14 cellular contexts compared by ENCODE assay signal in genomic region chr2:199692489-199692888, GRCh38.
DNase-seq lines count a peak whose midpoint lies in the region; ATAC-seq, FAIRE-seq and TF ChIP-seq lines count a peak whose summit lies in the region.
"Had no signal": no experiment of that assay in that cellular context is flagged by ENCODE, and none has a peak within 500 bp of the region (broad histone marks: within the 10 kb centered on the region; RNA-seq: fewer than 3 reads in every experiment).

No MANE protein-coding gene starts in this region.

- no peaks in the 10 kb centered on the region for H3K36me3 ChIP-seq in right lobe of liver
- H3K36me3 ChIP-seq in suprapubic skin, result no peaks in the 10 kb centered on the region
- no peaks in the 10 kb centered on the region for H3K36me3 ChIP-seq in naive thymus-derived CD4-positive, alpha-beta T cell (ENCODE audit: control insufficient read depth in 2 of 3, insufficient read depth in 3 of 3, low read length in 3 of 3)
- H3K36me3 ChIP-seq: brain microvascular endothelial cell had no signal

- DNase-seq in DMS79 treated with DMSO at 0.1 percent for 48 hours (lab: John Stamatoyannopoulos, UW) (peak; percentile 98), NCI-H1930 (lab: John Stamatoyannopoulos, UW) (peak; percentile 75 to 86), RPMI7951 (ENCODE audit: low read depth) (peak; percentile 16), right lobe of liver (peak; percentile 35 to 56 (median 52)), suprapubic skin (ENCODE audit: low spot score in 2 of 2) (no peak), HTR-8/SVneo (ENCODE audit: insufficient read length, low spot score) (no peak)
- no peak for DNase-seq in naive thymus-derived CD4-positive, alpha-beta T cell
- no peak for DNase-seq in T-helper 2 cell treated with Interferon-gamma antibody and Interleukin-4, amounts not matched to agents 5 μg/mL and 100 μg/mL, for 36 hours (ENCODE audit: low spot score)
- DNase-seq: activated CD4-positive, alpha-beta T cell treated with anti-CD3 and anti-CD28 coated beads for 48 hours; brain microvascular endothelial cell; stimulated activated CD4-positive, alpha-beta T cell treated with anti-CD3 and anti-CD28 coated beads, Interleukin-2, amount 100 ng/mL, for 24 hours had no signal

- intact Hi-C loops in right lobe of liver (cut with DNase I), result no loop called here
- intact Hi-C loops in naive thymus-derived CD4-positive, alpha-beta T cell (cut with micrococcal nuclease), result no loop called here

- CTCF ChIA-PET in naive thymus-derived CD4-positive, alpha-beta T cell (lab: Charles Lee), result no interaction called here

- no peak overlapping the region for H3K27ac Mint-ChIP-seq in naive thymus-derived CD4-positive, alpha-beta T cell
- no peak overlapping the region for H3K27ac Mint-ChIP-seq in T-helper 2 cell treated with Interferon-gamma antibody and Interleukin-4, amounts not matched to agents 5 μg/mL and 100 μg/mL, for 36 hours
- H3K27ac Mint-ChIP-seq: activated T-helper 2 cell treated with anti-CD3 and anti-CD28 coated beads, Interferon-gamma antibody, Interleukin-2, Interleukin-4, amounts not matched to agents 10 μg/mL and 5 μg/mL and 100 μg/mL, durations not matched to agents 14 hours and 24 hours and 36 hours; stimulated activated memory B cell treated with anti-CD40 and anti-IgM and Interleukin-4, amounts not matched to agents 10 μg/mL and 1 μg/mL and 100 μg/mL, for 72 hours had no signal

- H3K4me1 ChIP-seq in right lobe of liver (peaks cover 0 to 6% (median 0%) of the 10 kb centered on the region in 4 donors), suprapubic skin (no peaks in the 10 kb centered on the region)
- H3K4me1 ChIP-seq in naive thymus-derived CD4-positive, alpha-beta T cell (ENCODE audit: control insufficient read depth in 2 of 2, insufficient read depth in 2 of 2, low read length in 2 of 2), result no peaks in the 10 kb centered on the region

- peaks cover 4 to 22% (median 10%) of the 10 kb centered on the region in 5 donors for H3K27me3 Mint-ChIP-seq in naive thymus-derived CD4-positive, alpha-beta T cell
- H3K27me3 Mint-ChIP-seq in T-helper 2 cell treated with Interferon-gamma antibody and Interleukin-4, amounts not matched to agents 5 μg/mL and 100 μg/mL, for 36 hours (ENCODE audit: low read depth), result peaks cover 9% of the 10 kb centered on the region

- WGBS in right lobe of liver (ENCODE audit: insufficient coverage, low coverage, low lambda C conversion rate, missing lambda C conversion rate), result 75% methylated on average over 3 of the region's 3 CpGs
- WGBS in suprapubic skin, result 71% methylated on average over 3 of the region's 3 CpGs

- peak; percentile 22 to 62 (median 48) for ATAC-seq in right lobe of liver
- ATAC-seq in naive thymus-derived CD4-positive, alpha-beta T cell, result no peak
- ATAC-seq: stimulated activated memory B cell treated with anti-CD40 and anti-IgM and Interleukin-4, amounts not matched to agents 10 μg/mL and 1 μg/mL and 100 μg/mL, for 72 hours had no signal

- POLR2A ChIA-PET in naive thymus-derived CD4-positive, alpha-beta T cell (lab: Charles Lee), result no interaction called here

- TF ChIP-seq CTCF in right lobe of liver (IDR thresholded peaks at IDR 0.05) (no peak), suprapubic skin (IDR thresholded peaks at IDR 0.05) (no peak)

- no peak overlapping the region for H3K27ac ChIP-seq in right lobe of liver
- H3K27ac ChIP-seq in suprapubic skin, result no peak overlapping the region
- H3K27ac ChIP-seq in naive thymus-derived CD4-positive, alpha-beta T cell (ENCODE audit: low read depth, low read length), result no peak overlapping the region
- H3K27ac ChIP-seq: brain microvascular endothelial cell, C4-2B had no signal

- no peak for TF ChIP-seq EP300 in suprapubic skin (IDR thresholded peaks at IDR 0.05)

- H3K4me1 Mint-ChIP-seq in naive thymus-derived CD4-positive, alpha-beta T cell, result no peaks in the 10 kb centered on the region
- no peaks in the 10 kb centered on the region for H3K4me1 Mint-ChIP-seq in T-helper 2 cell treated with Interferon-gamma antibody and Interleukin-4, amounts not matched to agents 5 μg/mL and 100 μg/mL, for 36 hours (ENCODE audit: low read depth)
- H3K4me1 Mint-ChIP-seq: stimulated activated memory B cell treated with anti-CD40 and anti-IgM and Interleukin-4, amounts not matched to agents 10 μg/mL and 1 μg/mL and 100 μg/mL, for 72 hours had no signal

- H3K9me3 ChIP-seq in right lobe of liver (no peaks in the 10 kb centered on the region), suprapubic skin (no peaks in the 10 kb centered on the region)
- H3K9me3 ChIP-seq in naive thymus-derived CD4-positive, alpha-beta T cell (ENCODE audit: control insufficient read depth in 2 of 3, low read length in 3 of 3), result no peaks in the 10 kb centered on the region

- no peaks in the 10 kb centered on the region for H3K36me3 Mint-ChIP-seq in naive thymus-derived CD4-positive, alpha-beta T cell
- no peaks in the 10 kb centered on the region for H3K36me3 Mint-ChIP-seq in T-helper 2 cell treated with Interferon-gamma antibody and Interleukin-4, amounts not matched to agents 5 μg/mL and 100 μg/mL, for 36 hours (ENCODE audit: low read depth)
- H3K36me3 Mint-ChIP-seq: stimulated activated memory B cell treated with anti-CD40 and anti-IgM and Interleukin-4, amounts not matched to agents 10 μg/mL and 1 μg/mL and 100 μg/mL, for 72 hours had no signal

- H3K9me3 Mint-ChIP-seq in naive thymus-derived CD4-positive, alpha-beta T cell, result no peaks in the 10 kb centered on the region
- H3K9me3 Mint-ChIP-seq in T-helper 2 cell treated with Interferon-gamma antibody and Interleukin-4, amounts not matched to agents 5 μg/mL and 100 μg/mL, for 36 hours, result no peaks in the 10 kb centered on the region
- H3K9me3 Mint-ChIP-seq: activated T-helper 2 cell treated with anti-CD3 and anti-CD28 coated beads, Interferon-gamma antibody, Interleukin-2, Interleukin-4, amounts not matched to agents 10 μg/mL and 5 μg/mL and 100 μg/mL, durations not matched to agents 14 hours and 24 hours and 36 hours; stimulated activated memory B cell treated with anti-CD40 and anti-IgM and Interleukin-4, amounts not matched to agents 10 μg/mL and 1 μg/mL and 100 μg/mL, for 72 hours had no signal

- TF ChIP-seq POLR2A in right lobe of liver (IDR thresholded peaks at IDR 0.05), result no peak
- TF ChIP-seq POLR2A in suprapubic skin (IDR thresholded peaks at IDR 0.05), result no peak

- no peaks in the 10 kb centered on the region for H3K27me3 ChIP-seq in right lobe of liver
- no peaks in the 10 kb centered on the region for H3K27me3 ChIP-seq in suprapubic skin
- H3K27me3 ChIP-seq in naive thymus-derived CD4-positive, alpha-beta T cell (ENCODE audit: control insufficient read depth in 2 of 2, insufficient read depth in 2 of 2, low read length in 2 of 2), result no peaks in the 10 kb centered on the region
- H3K27me3 ChIP-seq: brain microvascular endothelial cell had no signal

- no peak overlapping the region for H3K4me3 Mint-ChIP-seq in naive thymus-derived CD4-positive, alpha-beta T cell
- no peak overlapping the region for H3K4me3 Mint-ChIP-seq in T-helper 2 cell treated with Interferon-gamma antibody and Interleukin-4, amounts not matched to agents 5 μg/mL and 100 μg/mL, for 36 hours
- H3K4me3 Mint-ChIP-seq: stimulated activated memory B cell treated with anti-CD40 and anti-IgM and Interleukin-4, amounts not matched to agents 10 μg/mL and 1 μg/mL and 100 μg/mL, for 72 hours had no signal

- FAIRE-seq in HTR-8/SVneo (lab: Jason Lieb, UNC), result no peak

- H3K4me3 ChIP-seq in right lobe of liver (no peak overlapping the region), suprapubic skin (no peak overlapping the region)
- H3K4me3 ChIP-seq in naive thymus-derived CD4-positive, alpha-beta T cell (ENCODE audit: low read length), result no peak overlapping the region

Comparison
In these comparisons a context has a peak if more than half of its experiments do, and no peak if none do; other contexts are left out.
1. DNase-seq: peak in DMS79 treated with DMSO at 0.1 percent for 48 hours (single experiment), NCI-H1930 (2 of 2), RPMI7951 (single experiment) and right lobe of liver (3 of 3); none in suprapubic skin (0 of 2), naive thymus-derived CD4-positive, alpha-beta T cell (0 of 9), HTR-8/SVneo (single experiment) and T-helper 2 cell treated with Interferon-gamma antibody and Interleukin-4, amounts not matched to agents 5 μg/mL and 100 μg/mL, for 36 hours (single experiment).